In genomic region chr10:122045212-122045611, GRCh38 we compare ENCODE assay signal across 23 cellular contexts. TPM values are rescaled to one million over a fixed set of nuclear protein-coding genes. Genes with fewer than 3 reads are reported as not detected.
A peak's percentile ranks its signal among the peaks of the same experiment; 100 is the strongest.
DNase-seq lines count a peak whose midpoint lies in the region; ATAC-seq, FAIRE-seq and TF ChIP-seq lines count a peak whose summit lies in the region.
"Had no signal": no experiment of that assay in that cellular context is flagged by ENCODE, and none has a peak within 500 bp of the region (broad histone marks: within the 10 kb centered on the region; RNA-seq: fewer than 3 reads in every experiment).

No MANE protein-coding gene starts in this region.

- no peak for TF ChIP-seq POLR2A in HCT116 (IDR thresholded peaks at IDR 0.05; ENCODE audit: borderline replicate concordance, extremely low read depth, insufficient read depth, insufficient read length)
- TF ChIP-seq POLR2A in H1 (IDR thresholded peaks at IDR 0.05; ENCODE audit: control extremely low read depth in 1 of 2, low read depth in 2 of 2, low read length in 2 of 2) = no peak
- TF ChIP-seq POLR2A in upper lobe of left lung (IDR thresholded peaks at IDR 0.05) = no peak

- no peaks in the 10 kb centered on the region for H3K9me2 ChIP-seq in HCT116 (ENCODE audit: insufficient read depth)

- no peak overlapping the region for H3K27ac ChIP-seq in HCT116 (ENCODE audit: low read depth, low read length)
- no peak overlapping the region; the same call in 1 of the 2 replicates for H3K27ac ChIP-seq in H1 (ENCODE audit: low read depth, low read length)
- peak overlapping the region; percentile 68 for H3K27ac ChIP-seq in muscle layer of duodenum (ENCODE audit: low read length)
- H3K27ac ChIP-seq in subcutaneous abdominal adipose tissue (ENCODE audit: low read depth, low read length) = peak overlapping the region; percentile 94
- H3K27ac ChIP-seq in upper lobe of left lung = no peak overlapping the region
- H3K27ac ChIP-seq: epithelial cell of prostate, WERI-Rb-1 had no signal

- no peaks in the 10 kb centered on the region for H3K27me3 ChIP-seq in HCT116 (ENCODE audit: insufficient read depth, low read length)
- H3K27me3 ChIP-seq in H1 (replicated peaks in 1 of 4; ENCODE audit: control insufficient read depth in 3 of 4, extremely low read depth in 1 of 4, insufficient read depth in 3 of 4, low read length in 3 of 4) = no peaks in the 10 kb centered on the region
- no peaks in the 10 kb centered on the region for H3K27me3 ChIP-seq in muscle layer of duodenum (ENCODE audit: low read depth, low read length)
- H3K27me3 ChIP-seq in subcutaneous abdominal adipose tissue (ENCODE audit: control insufficient read depth in 5 of 5, insufficient read depth in 4 of 5, low read length in 5 of 5) = no peaks in the 10 kb centered on the region
- H3K27me3 ChIP-seq in upper lobe of left lung = no peaks in the 10 kb centered on the region

- H3K9ac ChIP-seq in HCT116 (ENCODE audit: low read length) = no peak overlapping the region
- peak overlapping the region in 1 of 4 experiments; percentile 7; a peak in 1 of 7 replicates for H3K9ac ChIP-seq in H1 (replicated peaks in 1 of 4; ENCODE audit: extremely low read depth in 1 of 4, low read depth in 3 of 4, low read length in 3 of 4)
- H3K9ac ChIP-seq in subcutaneous abdominal adipose tissue (ENCODE audit: low read length in 5 of 5) = no peak overlapping the region

- H3K4me2 ChIP-seq in HCT116 (ENCODE audit: low read length) (peak overlapping the region; percentile 60; the same call in 1 of the 2 replicates), H1 (ENCODE audit: insufficient read depth in 1 of 2, low read depth in 2 of 2, low read length in 2 of 2) (0 out of 4 replicates have a peak overlapping the region, but pooled peaks have one; percentile 5 to 21)

- no peak overlapping the region for H2BK120ac ChIP-seq in H1 (replicated peaks; ENCODE audit: low read depth, low read length)

- H3K56ac ChIP-seq in H1 (replicated peaks; ENCODE audit: insufficient read length, low read depth, low read length) = no peak overlapping the region

- H3K4me1 ChIP-seq in HCT116 (ENCODE audit: control insufficient read depth in 1 of 2, insufficient read depth in 2 of 2, low read length in 2 of 2) = peaks cover 15 to 20% of the 10 kb centered on the region in 2 experiments
- H3K4me1 ChIP-seq in H1 (replicated peaks in 1 of 4; ENCODE audit: control insufficient read depth in 3 of 4, insufficient read depth in 4 of 4, low read length in 3 of 4) = peaks cover 3 to 16% (median 13%) of the 10 kb centered on the region in 4 experiments
- peaks cover 0 to 20% of the 10 kb centered on the region in 2 donors for H3K4me1 ChIP-seq in muscle layer of duodenum (ENCODE audit: control insufficient read depth in 1 of 2, insufficient read depth in 2 of 2, low read length in 2 of 2)
- H3K4me1 ChIP-seq in subcutaneous abdominal adipose tissue (ENCODE audit: control insufficient read depth in 5 of 5, insufficient read depth in 5 of 5, low read length in 5 of 5) = peaks cover 5 to 39% (median 25%) of the 10 kb centered on the region in 5 donors
- peaks cover 0 to 11% (median 7%) of the 10 kb centered on the region in 4 donors for H3K4me1 ChIP-seq in upper lobe of left lung

- no peak overlapping the region for H2BK15ac ChIP-seq in H1 (ENCODE audit: low read length)

- H3K79me2 ChIP-seq in HCT116 (ENCODE audit: insufficient read depth, low read length) = no peaks in the 10 kb centered on the region
- no peaks in the 10 kb centered on the region for H3K79me2 ChIP-seq in H1 (ENCODE audit: control insufficient read depth in 1 of 2, insufficient read depth in 2 of 2, low read length in 2 of 2)

- TF ChIP-seq RAD21 in HCT116 (IDR thresholded peaks at IDR 0.05; ENCODE audit: low read depth) = no peak
- TF ChIP-seq RAD21 in H1 (IDR thresholded peaks at IDR 0.05 in 1 of 2, conservative IDR thresholded peaks at IDR 0.05 in 1 of 2; ENCODE audit: low read depth in 2 of 2, low read length in 2 of 2) = no peak

- no peak overlapping the region for H4K91ac ChIP-seq in H1 (replicated peaks; ENCODE audit: insufficient read length, low read length)

- BruUV-seq in HCT116 (replicated peaks; lab: Mats Ljungman, UMichigan) = no TSS peak

- RAD21 ChIA-PET in HCT116 (lab: Charles Lee; ENCODE audit: low non-redundant PET in 1 of 2, low total read pairs in 2 of 2, uncharacterized antibody in 2 of 2, unreplicated experiment in 2 of 2) = no interaction called here

- no peak overlapping the region for H3K4ac ChIP-seq in H1 (replicated peaks; ENCODE audit: insufficient read length, low read depth, low read length)

- no peak overlapping the region for H3K14ac ChIP-seq in H1 (ENCODE audit: insufficient read length)

- intact Hi-C loops in HCT116 (cut with micrococcal nuclease) = loop anchor here (1.0 kb wide), 1 partner anchor 83 kb away; no protein-coding TSS in a partner anchor

- H4K5ac ChIP-seq in H1 (ENCODE audit: insufficient read length, low read depth, low read length) = no peak overlapping the region

- H2BK5ac ChIP-seq in H1 (ENCODE audit: low read depth, low read length) = no peak overlapping the region

- TF ChIP-seq CTCF in HCT116 (IDR thresholded peaks at IDR 0.05 in 2 of 3, conservative IDR thresholded peaks at IDR 0.05 in 1 of 3; ENCODE audit: borderline replicate concordance in 1 of 3, insufficient read depth in 1 of 3, low read depth in 2 of 3, low read length in 2 of 3) (no peak), H1 (IDR thresholded peaks at IDR 0.05; ENCODE audit: control extremely low read depth in 1 of 3, insufficient read depth in 1 of 3, low read depth in 1 of 3, low read length in 3 of 3) (no peak), upper lobe of left lung (IDR thresholded peaks at IDR 0.05) (no peak)

- H3K9me3 ChIP-seq in HCT116 (ENCODE audit: control insufficient read depth in 1 of 2, insufficient read depth in 1 of 2, low read depth in 1 of 2, low read length in 2 of 2) = no peaks in the 10 kb centered on the region
- H3K9me3 ChIP-seq in H1 (ENCODE audit: insufficient read depth in 2 of 2, low read depth in 1 of 2, low read length in 1 of 2) = no peaks in the 10 kb centered on the region
- H3K9me3 ChIP-seq in muscle layer of duodenum (ENCODE audit: control insufficient read depth in 1 of 2, low read length in 2 of 2) = no peaks in the 10 kb centered on the region
- H3K9me3 ChIP-seq in subcutaneous abdominal adipose tissue (ENCODE audit: control insufficient read depth in 5 of 5, low read length in 5 of 5) = no peaks in the 10 kb centered on the region
- no peaks in the 10 kb centered on the region for H3K9me3 ChIP-seq in upper lobe of left lung

- H4K20me1 ChIP-seq in HCT116 (ENCODE audit: insufficient read depth) (no peaks in the 10 kb centered on the region), H1 (replicated peaks in 1 of 2; ENCODE audit: control insufficient read depth in 1 of 2, insufficient read depth in 2 of 2, low read length in 2 of 2) (no peaks in the 10 kb centered on the region)

- POLR2A ChIA-PET in HCT116 (lab: Charles Lee) = interaction anchor here (1.2 kb wide), 1 partner anchor 17 kb away, joined by 4 read pairs; no protein-coding TSS in a partner anchor
- POLR2A ChIA-PET in H1 (lab: Charles Lee; ENCODE audit: partially characterized antibody) = interaction anchor here (1.3 kb wide), 1 partner anchor 117 kb away, joined by 3 read pairs; the partner anchor contains the start of gene ATE1

- no peak for FAIRE-seq in H1 (lab: Jason Lieb, UNC)
- FAIRE-seq: bronchial epithelial cell, frontal cortex, GM12891, H54 had no signal

- no peaks in the 10 kb centered on the region for H3K79me1 ChIP-seq in H1 (ENCODE audit: low read depth, low read length)

- 91% methylated on average over 5 of the region's 5 CpGs; no CpG with 5 or more reads in 1 of the 2 experiments for WGBS in H1 (ENCODE audit: extremely low coverage in 1 of 2, insufficient coverage in 1 of 2, insufficient read length in 1 of 2, insufficient replicate concordance in 2 of 2, low coverage in 1 of 2, low lambda C conversion rate in 2 of 2, missing lambda C conversion rate in 1 of 2), 2 experiments
- 82 to 86% methylated on average over 5 of the region's 5 CpGs for WGBS in upper lobe of left lung, 2 donors

- H2BK20ac ChIP-seq in H1 (ENCODE audit: low read length) = no peak overlapping the region

- TF ChIP-seq EP300 in H1 (IDR thresholded peaks at IDR 0.05; ENCODE audit: borderline replicate concordance in 1 of 2, low read depth in 2 of 2, low read length in 2 of 2) = no peak
- TF ChIP-seq EP300 in upper lobe of left lung (IDR thresholded peaks at IDR 0.05) = no peak

- H2AFZ ChIP-seq in HCT116 (ENCODE audit: low read depth, low read length, poor library complexity, severe bottlenecking) = no peak overlapping the region
- H2AFZ ChIP-seq in H1 (ENCODE audit: low read length) = no peak overlapping the region

- H2BK12ac ChIP-seq in H1 (ENCODE audit: low read depth, low read length) = no peak overlapping the region

- no peak for DNase-seq in HCT116 (ENCODE audit: low read depth, low spot score)
- no peak for DNase-seq in H1 (ENCODE audit: low read depth in 1 of 2, low spot score in 2 of 2)
- DNase-seq in NCI-H2171 treated with DMSO at 0.1 percent for 48 hours (lab: John Stamatoyannopoulos, UW) = no peak
- no peak for DNase-seq in activated CD4-positive, alpha-beta T cell treated with anti-CD3 and anti-CD28 coated beads for 4 hours
- DNase-seq in upper lobe of left lung = no peak
- DNase-seq: activated CD8-positive, alpha-beta memory T cell treated with anti-CD3 and anti-CD28 coated beads, Interleukin-2, amount 50 U/mL, for 4 hours; CD4-positive, alpha-beta memory T cell; dermis blood vessel endothelial cell; NCI-H1092 treated with DMSO at 0.1 percent for 48 hours; NCI-H2081; substantia nigra; T-helper 17 cell; WERI-Rb-1 had no signal

- H3K4me3 ChIP-seq in HCT116 (replicated peaks in 1 of 2; ENCODE audit: low read depth in 1 of 2, low read length in 2 of 2) = no peak overlapping the region
- H3K4me3 ChIP-seq in H1 (ENCODE audit: extremely low read depth in 1 of 4, insufficient read depth in 2 of 4, low read depth in 3 of 4, low read length in 4 of 4) = peak overlapping the region in 1 of 4 experiments; percentile 33; a peak in 2 of 8 replicates
- peak overlapping the region; percentile 3 to 32 for H3K4me3 ChIP-seq in muscle layer of duodenum (ENCODE audit: low read depth in 1 of 2, low read length in 2 of 2)
- peak overlapping the region in 1 of 5 donors; percentile 41 for H3K4me3 ChIP-seq in subcutaneous abdominal adipose tissue (ENCODE audit: low read depth in 1 of 5, low read length in 5 of 5)
- no peak overlapping the region for H3K4me3 ChIP-seq in upper lobe of left lung

- H3K36me3 ChIP-seq in HCT116 (ENCODE audit: control insufficient read depth in 1 of 2, insufficient read depth in 2 of 2, low read length in 2 of 2) (no peaks in the 10 kb centered on the region), H1 (ENCODE audit: control insufficient read depth in 2 of 4, insufficient read depth in 4 of 4, low read length in 3 of 4) (no peaks in the 10 kb centered on the region), muscle layer of duodenum (ENCODE audit: control insufficient read depth in 1 of 2, insufficient read depth in 2 of 2, low read length in 2 of 2) (no peaks in the 10 kb centered on the region), subcutaneous abdominal adipose tissue (ENCODE audit: control insufficient read depth in 5 of 5, insufficient read depth in 5 of 5, low read length in 5 of 5) (no peaks in the 10 kb centered on the region), upper lobe of left lung (no peaks in the 10 kb centered on the region)
- H3K36me3 ChIP-seq: WERI-Rb-1 had no signal

- no peak overlapping the region for H4K8ac ChIP-seq in H1 (ENCODE audit: extremely low read depth, insufficient read depth, low read length)

- CTCF ChIA-PET in HCT116 (lab: Charles Lee) (interaction anchor here (1.5 kb wide), 1 partner anchor 10 kb away, joined by 3 read pairs; no protein-coding TSS in a partner anchor), H1 (lab: Charles Lee; ENCODE audit: partially characterized antibody) (interaction anchor here (1.1 to 2.1 kb wide), 6 partner anchors 8 to 109 kb away, joined by 3 to 6 read pairs (median 4); no protein-coding TSS in a partner anchor)

- H3K18ac ChIP-seq in H1 (ENCODE audit: extremely low read depth, low read length) = no peak overlapping the region

- H2AK5ac ChIP-seq in H1 (ENCODE audit: low read depth, low read length) = no peak overlapping the region

- ATAC-seq in HCT116 (no peak), HG03520 (IDR thresholded peaks at IDR 0.05; ENCODE audit: unreplicated experiment) (no peak), upper lobe of left lung (ENCODE audit: low FRiP score in 2 of 2) (no peak)
- ATAC-seq: Panc1, T-helper 17 cell had no signal

- H3K23ac ChIP-seq in H1 (ENCODE audit: insufficient read length) = no peak overlapping the region

- no peaks in the 10 kb centered on the region for H3K23me2 ChIP-seq in H1 (ENCODE audit: low read depth, low read length)

RNA-seq across cellular contexts. Expression of gene TACC2, which starts 56.2 kb away (rescaled TPM):
- 38.6 TPM for total RNA-seq in HCT116 (2021; ENCODE audit: unreplicated experiment)
- polyA plus RNA-seq in HCT116 (2012) = 26.0 and 30.6 TPM in 2 replicates
- total RNA-seq in H1 (2021; fragmentation: NEBNext Ultra II Directional; extraction: Animal tissue kit (Norgen Biotek cat#: 25700)) = 46.6 and 48.5 TPM in 2 replicates
- polyA plus RNA-seq in H1 (2011; rRNA removed) = 19.0 and 21.2 TPM in 2 replicates
- polyA plus RNA-seq in H1 (2011; cell fraction: cytosol; rRNA removed) = 21.7 TPM
- polyA plus RNA-seq in H1 (2011; cell fraction: nucleus; rRNA removed) = 35.3 TPM
- 37.9 to 45.2 TPM (median 41.0 TPM) in 4 replicates for polyA plus RNA-seq in H1 (2012, experiment 1 of 2)
- polyA plus RNA-seq in H1 (2012, experiment 2 of 2) = 28.0 TPM
- polyA plus RNA-seq in H1 (2013, experiment 1 of 2) = 33.0 TPM
- polyA plus RNA-seq in H1 (2013, experiment 2 of 2) = 30.4 TPM
- 20.7 and 23.7 TPM in 2 replicates for polyA minus RNA-seq in H1 (2011; rRNA and poly(A)+ RNA removed)
- polyA minus RNA-seq in H1 (2011; cell fraction: cytosol; rRNA and poly(A)+ RNA removed) = 20.1 TPM
- 39.3 TPM for polyA minus RNA-seq in H1 (2011; cell fraction: nucleus; rRNA and poly(A)+ RNA removed)
- total RNA-seq in upper lobe of left lung = 100 to 1,000 TPM; 158 to 701 (median 386) TPM
- total RNA-seq: activated T-helper 2 cell treated with anti-CD3 and anti-CD28 coated beads, Interferon-gamma antibody, Interleukin-2, Interleukin-4, amounts not matched to agents 10 μg/mL and 5 μg/mL and 100 μg/mL, durations not matched to agents 14 hours and 24 hours and 36 hours; CD4-positive, alpha-beta memory T cell; T-helper 17 cell had no signal
- polyA plus RNA-seq: CD4-positive, alpha-beta memory T cell had no signal

Comparison
In these comparisons a context has a peak if more than half of its experiments do, and no peak if none do; other contexts are left out.
1. H3K27ac ChIP-seq: peak in muscle layer of duodenum (single experiment) and subcutaneous abdominal adipose tissue (single experiment); none in HCT116 (single experiment), H1 (single experiment) and upper lobe of left lung (0 of 4).
2. H3K4me3 ChIP-seq: peak in muscle layer of duodenum (2 of 2); none in HCT116 (0 of 2) and upper lobe of left lung (0 of 4).